In the genomic region with DNA sequence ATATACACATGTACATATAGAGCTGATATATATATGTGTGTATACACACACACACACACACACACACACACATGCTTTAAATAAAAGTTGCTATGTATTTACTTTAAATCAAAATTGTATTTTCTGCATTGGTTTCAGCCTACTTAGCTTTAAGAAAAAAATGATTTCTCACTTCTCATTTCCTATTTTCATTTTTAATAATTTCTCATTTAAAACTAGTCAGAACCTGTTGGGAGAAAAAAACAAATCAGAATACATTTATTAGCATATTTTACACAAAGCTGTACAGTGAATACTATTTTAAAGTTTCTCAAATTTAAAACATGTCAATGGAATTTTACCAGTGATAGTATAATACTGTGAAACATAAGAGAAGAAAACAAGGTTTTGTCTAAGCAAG, we compare ENCODE assay signal across 10 cellular contexts.
"Had no signal": no experiment of that assay in that cellular context is flagged by ENCODE, and none has a peak within 500 bp of the region (broad histone marks: within the 10 kb centered on the region; RNA-seq: fewer than 3 reads in every experiment).

No MANE protein-coding gene starts in this region.

- DNase-seq: GM23248, GOT3, H7, HFFc6, IMR-90, KG1 had no signal

- H3K27ac ChIP-seq: GM23248 had no signal

- ATAC-seq: HCT116, K562 had no signal

- H3K4me1 ChIP-seq: HAP-1 had no signal

- H3K9ac ChIP-seq: GM23248 had no signal

- H3K4me3 ChIP-seq: GM23248, HAP-1, K562 had no signal

- H3K36me3 ChIP-seq: HAP-1 had no signal

- H2AFZ ChIP-seq: GM23248 had no signal

- FAIRE-seq: HTR-8/SVneo, K562 had no signal

- H3K9me3 ChIP-seq: HAP-1 had no signal
